Comparison of ENCODE assay signal across 1 cellular context in genomic region chr1:150564051-150564991, GRCh38.
TF ChIP-seq lines count a peak whose summit lies in the region.

No MANE protein-coding gene starts in this region.

TF ChIP-seq in HepG2, 621 proteins besides CTCF, POLR2A, EP300 and RAD21 (continues in another document):
- no peak for TF ChIP-seq RXRA (CRISPR knock-in tag; IDR thresholded peaks at IDR 0.05)
- TF ChIP-seq ZFP91 (CRISPR knock-in tag; IDR thresholded peaks at IDR 0.05; ENCODE audit: borderline replicate concordance): no peak
- no peak for TF ChIP-seq UBTF (CRISPR knock-in tag; IDR thresholded peaks at IDR 0.05)
- no peak for TF ChIP-seq ZMYM4 (CRISPR knock-in tag; IDR thresholded peaks at IDR 0.05)
- no peak for TF ChIP-seq ZNF724P (CRISPR knock-in tag; IDR thresholded peaks at IDR 0.05; ENCODE audit: borderline replicate concordance)
- TF ChIP-seq SMAD3 (CRISPR knock-in tag; IDR thresholded peaks at IDR 0.05): 0 out of 2 replicates have a peak, but pooled peaks have one; percentile 9
- no peak for TF ChIP-seq NCOA5 (CRISPR knock-in tag; IDR thresholded peaks at IDR 0.05)
- TF ChIP-seq STAG1 (CRISPR knock-in tag; IDR thresholded peaks at IDR 0.05): no peak
- no peak for TF ChIP-seq SNAPC5 (CRISPR knock-in tag; IDR thresholded peaks at IDR 0.05; ENCODE audit: borderline replicate concordance)
- TF ChIP-seq ATF5 (CRISPR knock-in tag; IDR thresholded peaks at IDR 0.05; ENCODE audit: low read depth): no peak
- TF ChIP-seq HDAC2 (CRISPR knock-in tag; IDR thresholded peaks at IDR 0.05): 0 out of 2 replicates have a peak, but pooled peaks have one; percentile 14
- TF ChIP-seq NR1H2 (CRISPR knock-in tag; IDR thresholded peaks at IDR 0.05; ENCODE audit: borderline replicate concordance, low read depth): no peak
- no peak for TF ChIP-seq ZNF773 (CRISPR knock-in tag; IDR thresholded peaks at IDR 0.05; ENCODE audit: borderline replicate concordance)
- TF ChIP-seq TBX2 (CRISPR knock-in tag; IDR thresholded peaks at IDR 0.05; ENCODE audit: borderline replicate concordance): no peak
- no peak for TF ChIP-seq TRIM22 (IDR thresholded peaks at IDR 0.05)
- TF ChIP-seq CCDC6 (CRISPR knock-in tag; IDR thresholded peaks at IDR 0.05): no peak
- TF ChIP-seq CREM (IDR thresholded peaks at IDR 0.05): no peak
- no peak for TF ChIP-seq CREM (CRISPR knock-in tag; IDR thresholded peaks at IDR 0.05)
- TF ChIP-seq SAFB2 (CRISPR knock-in tag; IDR thresholded peaks at IDR 0.05; ENCODE audit: borderline replicate concordance, low read depth): no peak
- no peak for TF ChIP-seq ETS1 (CRISPR knock-in tag; IDR thresholded peaks at IDR 0.05)
- TF ChIP-seq MBD4 (IDR thresholded peaks at IDR 0.05; ENCODE audit: borderline replicate concordance, low read length): no peak
- no peak for TF ChIP-seq ZNF513 (CRISPR knock-in tag; conservative IDR thresholded peaks at IDR 0.05)
- TF ChIP-seq ATF3 (CRISPR knock-in tag; IDR thresholded peaks at IDR 0.05): no peak
- TF ChIP-seq ZNF160 (CRISPR knock-in tag; IDR thresholded peaks at IDR 0.05): no peak
- no peak for TF ChIP-seq TFAP4 (IDR thresholded peaks at IDR 0.05; ENCODE audit: borderline replicate concordance, low read depth)
- no peak for TF ChIP-seq CREB3 (CRISPR knock-in tag; IDR thresholded peaks at IDR 0.05)
- no peak for TF ChIP-seq ZNF883 (CRISPR knock-in tag; IDR thresholded peaks at IDR 0.05; ENCODE audit: not compliant biosample characterization)
- TF ChIP-seq STAT5B (CRISPR knock-in tag; IDR thresholded peaks at IDR 0.05): no peak
- TF ChIP-seq SNAPC4 (CRISPR knock-in tag; IDR thresholded peaks at IDR 0.05): no peak
- peak; percentile 61 for TF ChIP-seq FOXA3 (CRISPR knock-in tag; IDR thresholded peaks at IDR 0.05)
- TF ChIP-seq ZNF281 (CRISPR knock-in tag; IDR thresholded peaks at IDR 0.05; ENCODE audit: borderline replicate concordance): peak; percentile 85
- TF ChIP-seq HINFP (CRISPR knock-in tag; IDR thresholded peaks at IDR 0.05; ENCODE audit: low read depth): no peak
- no peak for TF ChIP-seq MTF2 (CRISPR knock-in tag; IDR thresholded peaks at IDR 0.05; ENCODE audit: borderline replicate concordance)
- TF ChIP-seq RFXANK (CRISPR knock-in tag; IDR thresholded peaks at IDR 0.05): no peak
- no peak for TF ChIP-seq DMAP1 (CRISPR knock-in tag; IDR thresholded peaks at IDR 0.05)
- no peak for TF ChIP-seq ZNF747 (CRISPR knock-in tag; IDR thresholded peaks at IDR 0.05; ENCODE audit: borderline replicate concordance)
